Comparison of ENCODE assay signal across 1 cellular context in genomic region chr11:105181100-105181499, GRCh38.
TF ChIP-seq lines count a peak whose summit lies in the region.

No MANE protein-coding gene starts in this region.

TF ChIP-seq in K562, 482 proteins besides CTCF, POLR2A, EP300 and RAD21:
- TF ChIP-seq FOXO4 (CRISPR knock-in tag; IDR thresholded peaks at IDR 0.05) (no peak), KLF6 (CRISPR knock-in tag; IDR thresholded peaks at IDR 0.05; ENCODE audit: borderline replicate concordance) (no peak), NFE2 (IDR thresholded peaks at IDR 0.05; ENCODE audit: low read depth) (no peak), GATA2 (CRISPR knock-in tag; IDR thresholded peaks at IDR 0.05) (no peak), TEAD4 (IDR thresholded peaks at IDR 0.05; ENCODE audit: low read length) (no peak), TEAD4 (CRISPR knock-in tag; IDR thresholded peaks at IDR 0.05; ENCODE audit: borderline replicate concordance) (no peak), ZFP1 (CRISPR knock-in tag; IDR thresholded peaks at IDR 0.05) (no peak), ZNF609 (CRISPR knock-in tag; IDR thresholded peaks at IDR 0.05; ENCODE audit: borderline replicate concordance) (no peak), NFIC (IDR thresholded peaks at IDR 0.05) (peak; percentile 67)
TF ChIP-seq in K562: peak in this region for 1.
